ENCODE assay signal across 2 cellular contexts in genomic region chr6:147547369-147547902, GRCh38.
TF ChIP-seq lines count a peak whose summit lies in the region.

No MANE protein-coding gene starts in this region.

TF ChIP-seq in HepG2, 621 proteins besides CTCF, POLR2A, EP300 and RAD21:
- TF ChIP-seq CHD4 (IDR thresholded peaks at IDR 0.05; ENCODE audit: borderline replicate concordance, low read length) = no peak
- no peak for TF ChIP-seq ZNF839 (CRISPR knock-in tag; IDR thresholded peaks at IDR 0.05; ENCODE audit: borderline replicate concordance)
- no peak for TF ChIP-seq KLF6 (CRISPR knock-in tag; IDR thresholded peaks at IDR 0.05)
- TF ChIP-seq MED13 (CRISPR knock-in tag; IDR thresholded peaks at IDR 0.05) = no peak
- TF ChIP-seq ZNF451 (CRISPR knock-in tag; IDR thresholded peaks at IDR 0.05) = no peak
- TF ChIP-seq SAP130 (CRISPR knock-in tag; IDR thresholded peaks at IDR 0.05; ENCODE audit: low read depth) = no peak
- no peak for TF ChIP-seq DNMT1 (CRISPR knock-in tag; IDR thresholded peaks at IDR 0.05)
- TF ChIP-seq ZMYM4 (CRISPR knock-in tag; IDR thresholded peaks at IDR 0.05) = no peak
- no peak for TF ChIP-seq FOXA3 (CRISPR knock-in tag; IDR thresholded peaks at IDR 0.05)
- TF ChIP-seq ZNF737 (CRISPR knock-in tag; IDR thresholded peaks at IDR 0.05; ENCODE audit: borderline replicate concordance) = no peak
- no peak for TF ChIP-seq ZNF652 (CRISPR knock-in tag; IDR thresholded peaks at IDR 0.05; ENCODE audit: borderline replicate concordance, low read depth)
- TF ChIP-seq, protein P1, sequence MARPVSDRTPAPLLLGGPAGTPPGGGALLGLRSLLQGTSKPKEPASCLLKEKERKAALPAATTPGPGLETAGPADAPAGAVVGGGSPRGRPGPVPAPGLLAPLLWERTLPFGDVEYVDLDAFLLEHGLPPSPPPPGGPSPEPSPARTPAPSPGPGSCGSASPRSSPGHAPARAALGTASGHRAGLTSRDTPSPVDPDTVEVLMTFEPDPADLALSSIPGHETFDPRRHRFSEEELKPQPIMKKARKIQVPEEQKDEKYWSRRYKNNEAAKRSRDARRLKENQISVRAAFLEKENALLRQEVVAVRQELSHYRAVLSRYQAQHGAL (CRISPR knock-in tag; IDR thresholded peaks at IDR 0.05; ENCODE audit: not compliant biosample characterization) = no peak
- TF ChIP-seq, protein P2, sequence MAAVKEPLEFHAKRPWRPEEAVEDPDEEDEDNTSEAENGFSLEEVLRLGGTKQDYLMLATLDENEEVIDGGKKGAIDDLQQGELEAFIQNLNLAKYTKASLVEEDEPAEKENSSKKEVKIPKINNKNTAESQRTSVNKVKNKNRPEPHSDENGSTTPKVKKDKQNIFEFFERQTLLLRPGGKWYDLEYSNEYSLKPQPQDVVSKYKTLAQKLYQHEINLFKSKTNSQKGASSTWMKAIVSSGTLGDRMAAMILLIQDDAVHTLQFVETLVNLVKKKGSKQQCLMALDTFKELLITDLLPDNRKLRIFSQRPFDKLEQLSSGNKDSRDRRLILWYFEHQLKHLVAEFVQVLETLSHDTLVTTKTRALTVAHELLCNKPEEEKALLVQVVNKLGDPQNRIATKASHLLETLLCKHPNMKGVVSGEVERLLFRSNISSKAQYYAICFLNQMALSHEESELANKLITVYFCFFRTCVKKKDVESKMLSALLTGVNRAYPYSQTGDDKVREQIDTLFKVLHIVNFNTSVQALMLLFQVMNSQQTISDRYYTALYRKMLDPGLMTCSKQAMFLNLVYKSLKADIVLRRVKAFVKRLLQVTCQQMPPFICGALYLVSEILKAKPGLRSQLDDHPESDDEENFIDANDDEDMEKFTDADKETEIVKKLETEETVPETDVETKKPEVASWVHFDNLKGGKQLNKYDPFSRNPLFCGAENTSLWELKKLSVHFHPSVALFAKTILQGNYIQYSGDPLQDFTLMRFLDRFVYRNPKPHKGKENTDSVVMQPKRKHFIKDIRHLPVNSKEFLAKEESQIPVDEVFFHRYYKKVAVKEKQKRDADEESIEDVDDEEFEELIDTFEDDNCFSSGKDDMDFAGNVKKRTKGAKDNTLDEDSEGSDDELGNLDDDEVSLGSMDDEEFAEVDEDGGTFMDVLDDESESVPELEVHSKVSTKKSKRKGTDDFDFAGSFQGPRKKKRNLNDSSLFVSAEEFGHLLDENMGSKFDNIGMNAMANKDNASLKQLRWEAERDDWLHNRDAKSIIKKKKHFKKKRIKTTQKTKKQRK (IDR thresholded peaks at IDR 0.05; ENCODE audit: low read length) = no peak
- no peak for TF ChIP-seq SMARCC2 (IDR thresholded peaks at IDR 0.05)
- no peak for TF ChIP-seq ZNF781 (CRISPR knock-in tag; IDR thresholded peaks at IDR 0.05; ENCODE audit: borderline replicate concordance, not compliant biosample characterization)
- TF ChIP-seq NFATC3 (CRISPR knock-in tag; IDR thresholded peaks at IDR 0.05) = no peak
- no peak for TF ChIP-seq MNT (IDR thresholded peaks at IDR 0.05)
- TF ChIP-seq NCOA1 (CRISPR knock-in tag; IDR thresholded peaks at IDR 0.05) = no peak
TF ChIP-seq in HepG2: peak in this region for 0.

TF ChIP-seq in K562, 482 proteins besides CTCF, POLR2A, EP300 and RAD21:
- TF ChIP-seq EGR1 (conservative IDR thresholded peaks at IDR 0.05) (peak; percentile 52), MAZ (CRISPR knock-in tag; conservative IDR thresholded peaks at IDR 0.05 in 1 of 2, IDR thresholded peaks at IDR 0.05 in 1 of 2) (0 out of 4 replicates have a peak, but pooled peaks of 1 of the 2 experiments have one; percentile 27), PBX2 (CRISPR knock-in tag; IDR thresholded peaks at IDR 0.05; ENCODE audit: low read depth) (no peak), PBX2 (tag; conservative IDR thresholded peaks at IDR 0.05; ENCODE audit: low read depth) (peak; percentile 45; the same call in 1 of the 2 replicates), PKNOX1 (IDR thresholded peaks at IDR 0.05) (peak; percentile 56; the same call in 1 of the 2 replicates), FOXK1 (CRISPR knock-in tag; IDR thresholded peaks at IDR 0.05; ENCODE audit: borderline replicate concordance) (no peak), CEBPB (tag; IDR thresholded peaks at IDR 0.05) (peak; percentile 60; the same call in 1 of the 2 replicates), ZFX (CRISPR knock-in tag; IDR thresholded peaks at IDR 0.05) (no peak), ELF1 (tag; IDR thresholded peaks at IDR 0.05) (no peak), MEIS2 (IDR thresholded peaks at IDR 0.05; ENCODE audit: partially characterized antibody) (peak; percentile 62)
- TF ChIP-seq, protein P3, sequence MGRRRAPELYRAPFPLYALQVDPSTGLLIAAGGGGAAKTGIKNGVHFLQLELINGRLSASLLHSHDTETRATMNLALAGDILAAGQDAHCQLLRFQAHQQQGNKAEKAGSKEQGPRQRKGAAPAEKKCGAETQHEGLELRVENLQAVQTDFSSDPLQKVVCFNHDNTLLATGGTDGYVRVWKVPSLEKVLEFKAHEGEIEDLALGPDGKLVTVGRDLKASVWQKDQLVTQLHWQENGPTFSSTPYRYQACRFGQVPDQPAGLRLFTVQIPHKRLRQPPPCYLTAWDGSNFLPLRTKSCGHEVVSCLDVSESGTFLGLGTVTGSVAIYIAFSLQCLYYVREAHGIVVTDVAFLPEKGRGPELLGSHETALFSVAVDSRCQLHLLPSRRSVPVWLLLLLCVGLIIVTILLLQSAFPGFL (CRISPR knock-in tag; IDR thresholded peaks at IDR 0.05) = no peak
